Comparison of ENCODE assay signal across 1 cellular context in genomic region chr2:197969391-197969893, GRCh38.
TF ChIP-seq lines count a peak whose summit lies in the region.

No MANE protein-coding gene starts in this region.

TF ChIP-seq in K562, 482 proteins besides CTCF, POLR2A, EP300 and RAD21 (continued from another document and continues in another):
- TF ChIP-seq ZNF280B (CRISPR knock-in tag; IDR thresholded peaks at IDR 0.05) (no peak), PHB (CRISPR knock-in tag; IDR thresholded peaks at IDR 0.05) (no peak), ZBTB17 (CRISPR knock-in tag; IDR thresholded peaks at IDR 0.05) (no peak), STAG1 (CRISPR knock-in tag; IDR thresholded peaks at IDR 0.05; ENCODE audit: borderline replicate concordance) (no peak), HDAC8 (tag; IDR thresholded peaks at IDR 0.05) (no peak), NFXL1 (CRISPR knock-in tag; IDR thresholded peaks at IDR 0.05) (no peak), CREB5 (CRISPR knock-in tag; IDR thresholded peaks at IDR 0.05) (no peak), KLF16 (IDR thresholded peaks at IDR 0.05) (0 out of 2 replicates have a peak, but pooled peaks have one; percentile 7), ZSCAN29 (IDR thresholded peaks at IDR 0.05) (no peak), MTA1 (IDR thresholded peaks at IDR 0.05; ENCODE audit: borderline replicate concordance) (peak; percentile 62; the same call in 1 of the 2 replicates), TBP (optimal IDR thresholded peaks at IDR 0.05; ENCODE audit: low read depth, low read length) (no peak), EP400 (IDR thresholded peaks at IDR 0.05) (peak; percentile 52), ZBTB34 (CRISPR knock-in tag; IDR thresholded peaks at IDR 0.05) (no peak), HNRNPK (IDR thresholded peaks at IDR 0.05; ENCODE audit: low read depth, low read length, poor library complexity, severe bottlenecking) (no peak), TCF7 (IDR thresholded peaks at IDR 0.05; ENCODE audit: borderline replicate concordance) (no peak), ELK3 (CRISPR knock-in tag; IDR thresholded peaks at IDR 0.05) (no peak), CGGBP1 (CRISPR knock-in tag; IDR thresholded peaks at IDR 0.05) (no peak), IRF1 (CRISPR knock-in tag; IDR thresholded peaks at IDR 0.05; ENCODE audit: borderline replicate concordance) (no peak), YY1 (IDR thresholded peaks at IDR 0.05; ENCODE audit: borderline replicate concordance in 1 of 3, control insufficient read depth in 1 of 3, extremely low read depth in 1 of 3, insufficient read depth in 3 of 3, insufficient read length in 1 of 3, insufficient replicate concordance in 2 of 3, low read depth in 1 of 3, low read length in 2 of 3) (no peak), ZBTB9 (CRISPR knock-in tag; IDR thresholded peaks at IDR 0.05) (no peak), FOXJ2 (tag; IDR thresholded peaks at IDR 0.05) (no peak), CREB1 (IDR thresholded peaks at IDR 0.05) (no peak), CREB1 (CRISPR knock-in tag; IDR thresholded peaks at IDR 0.05) (no peak), PATZ1 (CRISPR knock-in tag; IDR thresholded peaks at IDR 0.05; ENCODE audit: borderline replicate concordance) (no peak), ZNF263 (CRISPR knock-in tag; IDR thresholded peaks at IDR 0.05; ENCODE audit: borderline replicate concordance) (no peak), PPARD (CRISPR knock-in tag; IDR thresholded peaks at IDR 0.05) (no peak), ZNF140 (CRISPR knock-in tag; IDR thresholded peaks at IDR 0.05) (no peak), GATAD2A (IDR thresholded peaks at IDR 0.05) (no peak), DNMT1 (IDR thresholded peaks at IDR 0.05) (no peak), XRCC4 (IDR thresholded peaks at IDR 0.05; ENCODE audit: extremely low read depth, insufficient read depth, insufficient read length) (no peak), ZBTB7A (IDR thresholded peaks at IDR 0.05; ENCODE audit: borderline replicate concordance, control insufficient read depth, low read depth, low read length) (no peak), ZNF77 (CRISPR knock-in tag; IDR thresholded peaks at IDR 0.05) (no peak), MTF1 (CRISPR knock-in tag; IDR thresholded peaks at IDR 0.05; ENCODE audit: borderline replicate concordance) (no peak), ZNF76 (CRISPR knock-in tag; IDR thresholded peaks at IDR 0.05; ENCODE audit: borderline replicate concordance) (no peak), DEAF1 (CRISPR knock-in tag; IDR thresholded peaks at IDR 0.05) (no peak), NCOA6 (IDR thresholded peaks at IDR 0.05) (no peak), ID3 (CRISPR knock-in tag; IDR thresholded peaks at IDR 0.05) (no peak), ID3 (tag; IDR thresholded peaks at IDR 0.05) (no peak), RBM34 (IDR thresholded peaks at IDR 0.05; ENCODE audit: borderline replicate concordance, insufficient read depth, low read length) (no peak), TEAD4 (IDR thresholded peaks at IDR 0.05; ENCODE audit: low read length) (peak; percentile 76), TEAD4 (CRISPR knock-in tag; IDR thresholded peaks at IDR 0.05; ENCODE audit: borderline replicate concordance) (no peak), BACH1 (tag; IDR thresholded peaks at IDR 0.05) (no peak), TRIM28 (IDR thresholded peaks at IDR 0.05) (no peak), ZNF589 (CRISPR knock-in tag; IDR thresholded peaks at IDR 0.05; ENCODE audit: low read depth) (0 out of 2 replicates have a peak, but pooled peaks have one; percentile 47), FOXM1 (IDR thresholded peaks at IDR 0.05; ENCODE audit: low read depth) (peak; percentile 56; the same call in 1 of the 2 replicates), FOXM1 (CRISPR knock-in tag; IDR thresholded peaks at IDR 0.05; ENCODE audit: low read depth) (no peak), ZFX (CRISPR knock-in tag; IDR thresholded peaks at IDR 0.05) (no peak), ZNF444 (CRISPR knock-in tag; IDR thresholded peaks at IDR 0.05) (no peak), DLX4 (CRISPR knock-in tag; IDR thresholded peaks at IDR 0.05) (no peak), NR2C2 (CRISPR knock-in tag; IDR thresholded peaks at IDR 0.05) (no peak), NR2C2 (tag; IDR thresholded peaks at IDR 0.05) (no peak), TRIM25 (IDR thresholded peaks at IDR 0.05; ENCODE audit: borderline replicate concordance) (no peak), ZNF224 (CRISPR knock-in tag; IDR thresholded peaks at IDR 0.05) (no peak), ARID1B (IDR thresholded peaks at IDR 0.05) (peak; percentile 94), ASH1L (IDR thresholded peaks at IDR 0.05; ENCODE audit: borderline replicate concordance, low read depth, partially characterized antibody) (no peak), BRCA1 (IDR thresholded peaks at IDR 0.05) (no peak), BRCA1 (CRISPR knock-in tag; IDR thresholded peaks at IDR 0.05) (no peak), ZFP30 (CRISPR knock-in tag; IDR thresholded peaks at IDR 0.05; ENCODE audit: borderline replicate concordance) (no peak), SUPT5H (IDR thresholded peaks at IDR 0.05) (no peak)
